1 cellular context compared by ENCODE assay signal in genomic region chr19:48900477-48901452, GRCh38.
TF ChIP-seq lines count a peak whose summit lies in the region.

No MANE protein-coding gene starts in this region.

TF ChIP-seq in endothelial cell of umbilical vein, 7 proteins besides CTCF, POLR2A, EP300 and RAD21:
- no peak for TF ChIP-seq JUN (IDR thresholded peaks at IDR 0.05; ENCODE audit: borderline replicate concordance, insufficient read depth, insufficient read length, low read depth)
- TF ChIP-seq POLR2AphosphoS5 (IDR thresholded peaks at IDR 0.05; ENCODE audit: insufficient read depth, low read depth, low read length): no peak
- TF ChIP-seq EZH2 (IDR thresholded peaks at IDR 0.05; ENCODE audit: borderline replicate concordance, low read depth, low read length, severe bottlenecking): no peak
- TF ChIP-seq MAX (IDR thresholded peaks at IDR 0.05; ENCODE audit: insufficient read depth, insufficient read length): no peak
- TF ChIP-seq GATA2 (IDR thresholded peaks at IDR 0.05; ENCODE audit: insufficient read depth, insufficient read length, low read depth, low read length): no peak
- no peak for TF ChIP-seq MYC (IDR thresholded peaks at IDR 0.05; ENCODE audit: low read depth, low read length)
- TF ChIP-seq FOS (IDR thresholded peaks at IDR 0.05; ENCODE audit: borderline replicate concordance, insufficient read depth, low read length): no peak
